Comparison of ENCODE assay signal across 11 cellular contexts in genomic region chr6:157269261-157269794, GRCh38. TPM values are rescaled to one million over a fixed set of nuclear protein-coding genes. Genes with fewer than 3 reads are reported as not detected.
DNase-seq lines count a peak whose midpoint lies in the region; ATAC-seq, FAIRE-seq and TF ChIP-seq lines count a peak whose summit lies in the region.
"Had no signal": no experiment of that assay in that cellular context is flagged by ENCODE, and none has a peak within 500 bp of the region (broad histone marks: within the 10 kb centered on the region; RNA-seq: fewer than 3 reads in every experiment).

No MANE protein-coding gene starts in this region.

- TF ChIP-seq POLR2A in IMR-90 (IDR thresholded peaks at IDR 0.05; ENCODE audit: low read depth, low read length) (no peak), endothelial cell of umbilical vein (IDR thresholded peaks at IDR 0.05; ENCODE audit: low read depth, low read length) (peak; percentile 40)

- H3K9me3 ChIP-seq in IMR-90 (ENCODE audit: control insufficient read depth, insufficient read depth, low read length) (no peaks in the 10 kb centered on the region), endothelial cell of umbilical vein (replicated peaks; ENCODE audit: control insufficient read depth, insufficient read depth, low read length) (no peaks in the 10 kb centered on the region), lower lobe of right lung (no peaks in the 10 kb centered on the region), smooth muscle cell (replicated peaks; ENCODE audit: low read depth) (no peaks in the 10 kb centered on the region)

- H3K4me1 ChIP-seq in IMR-90 (ENCODE audit: control insufficient read depth, insufficient read depth, low read length) (peaks cover 6% of the 10 kb centered on the region), endothelial cell of umbilical vein (ENCODE audit: control insufficient read depth, extremely low read depth, insufficient read depth, low read length) (peaks cover 15% of the 10 kb centered on the region), lower lobe of right lung (peaks cover 28% of the 10 kb centered on the region), smooth muscle cell (ENCODE audit: low read depth) (peaks cover 8% of the 10 kb centered on the region)

- H2BK15ac ChIP-seq in IMR-90 (ENCODE audit: low read depth, low read length), result no peak overlapping the region

- H2AFZ ChIP-seq in IMR-90 (replicated peaks; ENCODE audit: low read length, poor library complexity) (peak overlapping the region; percentile 74), endothelial cell of umbilical vein (ENCODE audit: low read depth, low read length) (peak overlapping the region; percentile 24), smooth muscle cell (ENCODE audit: low read depth) (peak overlapping the region; percentile 81)

- intact Hi-C loops in IMR-90 (cut with micrococcal nuclease) (no loop called here), endothelial cell of umbilical vein (cut with micrococcal nuclease) (loop anchor here (1.0 kb wide), 1 partner anchor 36 kb away; no protein-coding TSS in a partner anchor), lower lobe of right lung (cut with DNase I) (no loop called here)

- no peak overlapping the region; the same call in 1 of the 2 replicates for H4K91ac ChIP-seq in IMR-90 (ENCODE audit: insufficient read depth, low read depth, low read length)

- no peaks in the 10 kb centered on the region for H3K36me3 ChIP-seq in IMR-90 (ENCODE audit: control insufficient read depth, insufficient read depth, low read length)
- no peaks in the 10 kb centered on the region for H3K36me3 ChIP-seq in endothelial cell of umbilical vein (ENCODE audit: control insufficient read depth in 2 of 2, extremely low read depth in 1 of 2, insufficient read depth in 2 of 2, low read length in 2 of 2)
- H3K36me3 ChIP-seq in lower lobe of right lung, result no peaks in the 10 kb centered on the region
- H3K36me3 ChIP-seq in smooth muscle cell (ENCODE audit: low read depth), result no peaks in the 10 kb centered on the region

- no peaks in the 10 kb centered on the region for H3K79me2 ChIP-seq in endothelial cell of umbilical vein (ENCODE audit: control insufficient read depth, insufficient read depth, low read length)
- H3K79me2 ChIP-seq in smooth muscle cell (ENCODE audit: low read depth), result no peaks in the 10 kb centered on the region

- H3K9me1 ChIP-seq in IMR-90 (ENCODE audit: insufficient read depth, low read length) (peaks cover 3% of the 10 kb centered on the region; the same call in 1 of the 2 replicates), endothelial cell of umbilical vein (replicated peaks; ENCODE audit: control insufficient read depth, extremely low read depth, insufficient read depth, low read length) (no peaks in the 10 kb centered on the region)

- ATAC-seq in IMR-90 (ENCODE audit: low read depth) (peak; percentile 40; the same call in 1 of the 2 replicates), lower lobe of right lung (peak; percentile 25 to 27), GM21786 (IDR thresholded peaks at IDR 0.05; ENCODE audit: unreplicated experiment) (no peak)

- no peak overlapping the region for H3K18ac ChIP-seq in IMR-90 (ENCODE audit: low read depth, low read length)

- peaks cover 4% of the 10 kb centered on the region for H3F3A ChIP-seq in smooth muscle cell (ENCODE audit: low read depth)

- H2AK5ac ChIP-seq in IMR-90 (ENCODE audit: low read depth, low read length), result no peak overlapping the region

- H2BK120ac ChIP-seq in IMR-90 (ENCODE audit: low read depth, low read length), result no peak overlapping the region

- FAIRE-seq in endothelial cell of umbilical vein (lab: Jason Lieb, UNC) (peak; percentile 97), urothelium cell line (lab: Jason Lieb, UNC) (no peak)
- FAIRE-seq: keratinocyte had no signal

- H3K27me3 ChIP-seq in IMR-90 (ENCODE audit: control insufficient read depth, insufficient read depth, low read length) (peaks cover 8% of the 10 kb centered on the region; the same call in 1 of the 2 replicates), endothelial cell of umbilical vein (ENCODE audit: control insufficient read depth in 2 of 2, insufficient read depth in 2 of 2, low read length in 2 of 2) (no peaks in the 10 kb centered on the region), lower lobe of right lung (ENCODE audit: low read depth) (no peaks in the 10 kb centered on the region), smooth muscle cell (ENCODE audit: low read depth) (no peaks in the 10 kb centered on the region)

- TF ChIP-seq RAD21 in IMR-90 (IDR thresholded peaks at IDR 0.05; ENCODE audit: low read length), result no peak

- POLR2A ChIA-PET in IMR-90 (lab: Charles Lee; ENCODE audit: unreplicated experiment) (no interaction called here), endothelial cell of umbilical vein (lab: Charles Lee) (no interaction called here)

- DNase-seq in IMR-90 (peak; percentile 60), endothelial cell of umbilical vein (ENCODE audit: low read depth, low spot score) (peak; percentile 94), lower lobe of right lung (no peak), smooth muscle cell (lab: John Stamatoyannopoulos, UW; ENCODE audit: unreplicated experiment) (no peak), urothelium cell line (ENCODE audit: low spot score) (no peak), NCI-H1694 (lab: John Stamatoyannopoulos, UW) (no peak), NCI-H345 treated with DMSO at 0.1 percent for 48 hours (lab: John Stamatoyannopoulos, UW; ENCODE audit: unreplicated experiment) (no peak)
- DNase-seq: activated naive CD8-positive, alpha-beta T cell treated with anti-CD3 and anti-CD28 coated beads for 36 hours; NCI-H2227 treated with DMSO at 0.1 percent for 48 hours had no signal

- no peak overlapping the region for H3K9ac ChIP-seq in IMR-90 (ENCODE audit: low read depth, low read length)
- no peak overlapping the region for H3K9ac ChIP-seq in endothelial cell of umbilical vein (replicated peaks; ENCODE audit: extremely low read depth, insufficient read depth, low read length)
- H3K9ac ChIP-seq in smooth muscle cell (ENCODE audit: low read depth), result no peak overlapping the region

- no peak overlapping the region for H3K56ac ChIP-seq in IMR-90 (ENCODE audit: extremely low read depth, insufficient read depth, low read length)

- no peak overlapping the region for H3K23ac ChIP-seq in IMR-90 (ENCODE audit: low read depth, low read length)

- H2BK20ac ChIP-seq in IMR-90 (ENCODE audit: low read depth, low read length), result no peak overlapping the region

- 30% methylated on average over 3 of the region's 16 CpGs; no CpG with 5 or more reads in 1 of the 2 experiments for WGBS in IMR-90 (ENCODE audit: extremely low coverage in 2 of 2, insufficient read length in 1 of 2), 2 experiments
- 29% methylated on average over 16 of the region's 16 CpGs for WGBS in smooth muscle cell (ENCODE audit: low lambda C conversion rate)

- TF ChIP-seq CTCF in IMR-90 (conservative IDR thresholded peaks at IDR 0.05; ENCODE audit: low read depth, low read length) (no peak), endothelial cell of umbilical vein (IDR thresholded peaks at IDR 0.05; ENCODE audit: extremely low read depth in 1 of 2, insufficient read depth in 1 of 2, low read depth in 1 of 2, low read length in 2 of 2) (no peak), lower lobe of right lung (IDR thresholded peaks at IDR 0.05) (no peak), smooth muscle cell (IDR thresholded peaks at IDR 0.05; ENCODE audit: borderline replicate concordance, insufficient read depth, poor library complexity, severe bottlenecking) (no peak)

- no peak overlapping the region for H3K4me3 ChIP-seq in IMR-90 (ENCODE audit: insufficient read depth, low read depth, low read length)
- H3K4me3 ChIP-seq in endothelial cell of umbilical vein (replicated peaks in 1 of 3; ENCODE audit: insufficient read depth in 1 of 3, low read depth in 1 of 3, low read length in 3 of 3), result no peak overlapping the region
- H3K4me3 ChIP-seq in lower lobe of right lung, result no peak overlapping the region
- no peak overlapping the region for H3K4me3 ChIP-seq in smooth muscle cell

- no peak overlapping the region; the same call in 1 of the 2 replicates for H3K4me2 ChIP-seq in IMR-90 (ENCODE audit: low read depth, low read length)
- H3K4me2 ChIP-seq in endothelial cell of umbilical vein (ENCODE audit: insufficient read depth, low read length), result peak overlapping the region; percentile 33
- H3K4me2 ChIP-seq in smooth muscle cell, result peak overlapping the region; percentile 55

- CTCF ChIA-PET in IMR-90 (lab: Yijun Ruan, JAX) (no interaction called here), endothelial cell of umbilical vein (lab: Charles Lee) (interaction anchor here (1.0 to 1.4 kb wide), 3 partner anchors 12 to 63 kb away, joined by 3 to 9 read pairs (median 5); no protein-coding TSS in a partner anchor)

- H4K5ac ChIP-seq in IMR-90 (ENCODE audit: low read depth, low read length), result no peak overlapping the region

- no peaks in the 10 kb centered on the region for H3K79me1 ChIP-seq in IMR-90 (ENCODE audit: low read depth in 1 of 2, low read length in 2 of 2)

- H4K8ac ChIP-seq in IMR-90 (ENCODE audit: low read depth in 2 of 2, low read length in 2 of 2), result no peak overlapping the region

- H4K20me1 ChIP-seq in IMR-90 (ENCODE audit: insufficient read depth, low read length) (no peaks in the 10 kb centered on the region), endothelial cell of umbilical vein (replicated peaks; ENCODE audit: control insufficient read depth, extremely low read depth, insufficient read depth, low read length) (no peaks in the 10 kb centered on the region), smooth muscle cell (ENCODE audit: low read depth) (no peaks in the 10 kb centered on the region)

- BruUV-seq in IMR-90 (replicated peaks; lab: Mats Ljungman, UMichigan) (no TSS peak), endothelial cell of umbilical vein (replicated peaks; lab: Mats Ljungman, UMichigan) (no TSS peak)

- dilution Hi-C loops in IMR-90 (cut with HindIII; ENCODE audit: low sequenced_read_pairs, unreplicated experiment), result no loop called here
- dilution Hi-C loops in endothelial cell of umbilical vein (cut with MboI; ENCODE audit: extremely low pct_ligation_motif_present, low sequenced_read_pairs), result no loop called here

- H3K27ac ChIP-seq in IMR-90 (ENCODE audit: insufficient read depth, low read length), result no peak overlapping the region
- H3K27ac ChIP-seq in endothelial cell of umbilical vein (ENCODE audit: insufficient read depth, low read depth, low read length), result peak overlapping the region; percentile 4
- peak overlapping the region; percentile 67 for H3K27ac ChIP-seq in lower lobe of right lung
- H3K27ac ChIP-seq in smooth muscle cell (ENCODE audit: low read depth), result peak overlapping the region; percentile 57

- no peak overlapping the region for H2BK5ac ChIP-seq in IMR-90 (ENCODE audit: low read depth, low read length, poor library complexity, severe bottlenecking)

- no peak overlapping the region for H3K4ac ChIP-seq in IMR-90 (ENCODE audit: low read depth, low read length)

- no peak overlapping the region for H3K14ac ChIP-seq in IMR-90 (replicated peaks; ENCODE audit: low read depth, low read length)

- in situ Hi-C loops in IMR-90 (cut with MboI; ENCODE audit: low sequenced_read_pairs), result no loop called here

- no peak overlapping the region for H2AK9ac ChIP-seq in IMR-90 (replicated peaks; ENCODE audit: low read depth, low read length, poor library complexity)

RNA-seq across cellular contexts. Expression of gene TMEM242, which starts 54.0 kb away (rescaled TPM):
- total RNA-seq in IMR-90 (2012; rRNA removed), result 2.3 and 4.2 TPM in 2 replicates
- polyA plus RNA-seq in IMR-90 (2012; rRNA removed), result 4.3 and 4.6 TPM in 2 replicates
- polyA plus RNA-seq in IMR-90 (2012; cell fraction: cytosol; rRNA removed), result 1.9 and 2.1 TPM in 2 replicates
- 0.70 and 2.6 TPM in 2 replicates for polyA plus RNA-seq in IMR-90 (2012; cell fraction: nucleus; rRNA removed; ENCODE audit: low replicate concordance)
- total RNA-seq in endothelial cell of umbilical vein, result 15.3 and 15.5 TPM in 2 replicates
- 3.4 and 5.3 TPM in 2 replicates for polyA plus RNA-seq in endothelial cell of umbilical vein
- 7.4 TPM in 2 replicates for polyA plus RNA-seq in endothelial cell of umbilical vein (2011; cell fraction: cytosol; rRNA removed)
- 5.9 and 8.9 TPM in 2 replicates for polyA plus RNA-seq in endothelial cell of umbilical vein (2011; cell fraction: nucleus; rRNA removed)
- polyA plus RNA-seq in endothelial cell of umbilical vein (2012), result 8.0 and 10.3 TPM in 2 replicates
- 5.8 and 6.6 TPM in 2 replicates for polyA minus RNA-seq in endothelial cell of umbilical vein
- 1.5 TPM for polyA minus RNA-seq in endothelial cell of umbilical vein (2011; cell fraction: cytosol; rRNA and poly(A)+ RNA removed)
- 6.4 and 11.2 TPM in 2 replicates for polyA minus RNA-seq in endothelial cell of umbilical vein (2011; cell fraction: nucleus; rRNA and poly(A)+ RNA removed)
- 10.9 TPM for total RNA-seq in lower lobe of right lung
- total RNA-seq in smooth muscle cell, result 7.0 and 7.8 TPM in 2 replicates
- 12.0 and 13.3 TPM in 2 replicates for polyA plus RNA-seq in smooth muscle cell

Comparison
In these comparisons a context has a peak if more than half of its experiments do, and no peak if none do; other contexts are left out.
1. DNase-seq: peak in IMR-90 (single experiment) and endothelial cell of umbilical vein (single experiment); none in lower lobe of right lung (single experiment), smooth muscle cell (single experiment), urothelium cell line (single experiment), NCI-H1694 (single experiment) and NCI-H345 treated with DMSO at 0.1 percent for 48 hours (single experiment).
2. H2AFZ ChIP-seq: peak in every context shown above with its lines; median percentile 81 in smooth muscle cell; 74 in IMR-90; 24 in endothelial cell of umbilical vein.